Comparison of ENCODE assay signal across 8 cellular contexts in the genomic region with DNA sequence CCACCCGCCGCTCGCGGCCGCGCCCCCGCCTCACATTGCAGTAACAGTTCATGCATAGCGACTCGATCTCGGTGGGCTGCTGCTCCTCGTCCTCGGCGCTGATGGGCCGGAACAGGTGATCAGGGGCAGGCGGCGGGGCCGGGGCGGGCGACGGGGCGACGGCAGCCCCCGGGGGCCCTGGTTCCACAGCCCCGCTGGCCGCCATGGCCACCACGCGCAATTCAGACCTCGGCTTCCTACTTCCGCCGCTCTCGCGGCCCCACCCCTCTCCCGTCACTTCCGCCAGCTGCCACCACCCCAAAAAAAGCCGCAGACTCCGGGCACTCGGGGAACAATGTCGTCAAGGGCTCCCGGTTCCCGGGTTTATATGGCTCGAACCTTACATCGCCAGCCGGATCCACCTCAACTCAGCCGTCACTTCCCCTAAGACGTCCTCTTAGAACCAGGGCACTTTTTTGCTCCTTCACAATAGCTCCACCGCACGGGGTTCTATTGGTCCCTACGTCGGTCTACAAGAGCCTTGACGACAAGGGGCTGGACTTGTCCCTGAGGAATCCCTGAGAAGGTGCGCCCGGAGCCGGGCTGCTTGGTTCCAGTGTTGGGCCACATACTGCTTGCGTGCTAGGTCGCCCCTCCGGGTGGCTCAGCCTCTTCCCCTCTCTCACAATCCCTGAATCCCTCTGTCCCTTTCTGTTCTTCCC. TPM values are rescaled to one million over a fixed set of nuclear protein-coding genes. Genes with fewer than 3 reads are reported as not detected.
DNase-seq lines count a peak whose midpoint lies in the region; ATAC-seq, FAIRE-seq and TF ChIP-seq lines count a peak whose summit lies in the region.

A gene with protein sequence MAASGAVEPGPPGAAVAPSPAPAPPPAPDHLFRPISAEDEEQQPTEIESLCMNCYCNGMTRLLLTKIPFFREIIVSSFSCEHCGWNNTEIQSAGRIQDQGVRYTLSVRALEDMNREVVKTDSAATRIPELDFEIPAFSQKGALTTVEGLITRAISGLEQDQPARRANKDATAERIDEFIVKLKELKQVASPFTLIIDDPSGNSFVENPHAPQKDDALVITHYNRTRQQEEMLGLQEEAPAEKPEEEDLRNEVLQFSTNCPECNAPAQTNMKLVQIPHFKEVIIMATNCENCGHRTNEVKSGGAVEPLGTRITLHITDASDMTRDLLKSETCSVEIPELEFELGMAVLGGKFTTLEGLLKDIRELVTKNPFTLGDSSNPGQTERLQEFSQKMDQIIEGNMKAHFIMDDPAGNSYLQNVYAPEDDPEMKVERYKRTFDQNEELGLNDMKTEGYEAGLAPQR (minus strand): TSS at position 238 of the 701 bp plus-strand sequence. CDS start 33 bp downstream, at position 205.

- peak within 1 kb of the TSS; percentile 91 for H3K9ac ChIP-seq in smooth muscle cell (ENCODE audit: low read depth)

- H3K27ac Mint-ChIP-seq in activated B cell treated with CpG ODN at 0.5 μM for 24 hours (peak within 1 kb of the TSS; percentile 95), immature natural killer cell (peak within 1 kb of the TSS; percentile 96 to 99 (median 98))

- H3K36me3 ChIP-seq in bronchial epithelial cell (ENCODE audit: control insufficient read depth, insufficient read depth, low read length) = peaks cover 20% of the 10 kb centered on the region
- peaks cover under 1% of the 10 kb centered on the region for H3K36me3 ChIP-seq in smooth muscle cell (ENCODE audit: low read depth)

- H3K27me3 ChIP-seq in bronchial epithelial cell (ENCODE audit: control insufficient read depth, insufficient read depth, low read length) = no peaks in the 10 kb centered on the region
- no peaks in the 10 kb centered on the region for H3K27me3 ChIP-seq in smooth muscle cell (ENCODE audit: low read depth)

- TF ChIP-seq CTCF in 22Rv1 (IDR thresholded peaks at IDR 0.05) (no peak), activated B cell treated with CpG ODN at 0.5 μM for 24 hours (IDR thresholded peaks at IDR 0.05) (no peak), bronchial epithelial cell (IDR thresholded peaks at IDR 0.05; ENCODE audit: insufficient read depth, low read length, severe bottlenecking) (no peak), smooth muscle cell (IDR thresholded peaks at IDR 0.05; ENCODE audit: borderline replicate concordance, insufficient read depth, poor library complexity, severe bottlenecking) (no peak)

- H3K4me2 ChIP-seq in smooth muscle cell = peak within 1 kb of the TSS; percentile 98

- FAIRE-seq in bronchial epithelial cell (lab: Jason Lieb, UNC) = no peak

- peak; percentile 76 for DNase-seq in NCI-H2196 (lab: John Stamatoyannopoulos, UW; ENCODE audit: unreplicated experiment)
- peak; percentile 81 for DNase-seq in activated B cell treated with CpG ODN at 0.5 μM for 24 hours
- peak; percentile 48 for DNase-seq in bronchial epithelial cell (ENCODE audit: low read depth)
- DNase-seq in immature natural killer cell = peak; percentile 86 to 87 (median 87)
- peak; percentile 37 for DNase-seq in smooth muscle cell (lab: John Stamatoyannopoulos, UW; ENCODE audit: unreplicated experiment)

- no peaks in the 10 kb centered on the region for H3K9me3 Mint-ChIP-seq in activated B cell treated with CpG ODN at 0.5 μM for 24 hours
- H3K9me3 Mint-ChIP-seq in immature natural killer cell = no peaks in the 10 kb centered on the region

- H4K20me1 ChIP-seq in smooth muscle cell (ENCODE audit: low read depth) = no peaks in the 10 kb centered on the region

- H3K4me1 Mint-ChIP-seq in activated B cell treated with CpG ODN at 0.5 μM for 24 hours = peaks cover 33% of the 10 kb centered on the region
- H3K4me1 Mint-ChIP-seq in immature natural killer cell = peaks cover 33 to 40% of the 10 kb centered on the region in 2 donors

- H3K36me3 Mint-ChIP-seq in activated B cell treated with CpG ODN at 0.5 μM for 24 hours (ENCODE audit: low read depth) (peaks cover 49% of the 10 kb centered on the region), immature natural killer cell (peaks cover 12 to 29% (median 17%) of the 10 kb centered on the region in 3 donors)

- ATAC-seq in GM18511 (IDR thresholded peaks at IDR 0.05; ENCODE audit: unreplicated experiment) (peak; percentile 94), HG03025 (IDR thresholded peaks at IDR 0.05; ENCODE audit: low FRiP score, unreplicated experiment) (peak; percentile 78), activated B cell treated with CpG ODN at 0.5 μM for 24 hours (ENCODE audit: low read depth) (peak; percentile 81)

- no peaks in the 10 kb centered on the region for H3F3A ChIP-seq in smooth muscle cell (ENCODE audit: low read depth)

- intact Hi-C loops in activated B cell treated with CpG ODN at 0.5 μM for 24 hours (cut with micrococcal nuclease) = loop anchor here (1.0 to 5.0 kb wide), 3 partner anchors 15 to 309 kb away; a partner anchor contains a TSS

- peak within 1 kb of the TSS; percentile 95 for H2AFZ ChIP-seq in smooth muscle cell (ENCODE audit: low read depth)

- H3K4me3 ChIP-seq in bronchial epithelial cell (ENCODE audit: low read depth, low read length) (peak within 1 kb of the TSS; percentile 86), smooth muscle cell (peak within 1 kb of the TSS; percentile 92)

- peak within 1 kb of the TSS; percentile 98 for H3K4me3 Mint-ChIP-seq in activated B cell treated with CpG ODN at 0.5 μM for 24 hours
- H3K4me3 Mint-ChIP-seq in immature natural killer cell = peak within 1 kb of the TSS; percentile 91 to 99 (median 98)

- CTCF ChIA-PET in activated B cell treated with CpG ODN at 0.5 μM for 24 hours (lab: Charles Lee) = interaction anchor here (0.7 to 3.7 kb wide), 4 partner anchors 9 to 318 kb away, joined by 3 to 38 read pairs (median 6); no protein-coding TSS in a partner anchor

- peaks cover 12% of the 10 kb centered on the region for H3K4me1 ChIP-seq in smooth muscle cell (ENCODE audit: low read depth)

- H3K79me2 ChIP-seq in smooth muscle cell (ENCODE audit: low read depth) = peaks cover 13% of the 10 kb centered on the region

- peaks cover 4% of the 10 kb centered on the region for H3K27me3 Mint-ChIP-seq in activated B cell treated with CpG ODN at 0.5 μM for 24 hours
- H3K27me3 Mint-ChIP-seq in immature natural killer cell (ENCODE audit: low read depth in 3 of 3) = peaks cover 9 to 12% (median 9%) of the 10 kb centered on the region in 3 donors

- WGBS in smooth muscle cell (ENCODE audit: low lambda C conversion rate) = 2% methylated on average over 48 of the region's 56 CpGs

- H3K27ac ChIP-seq in 22Rv1 = peak within 1 kb of the TSS; percentile 59
- H3K27ac ChIP-seq in smooth muscle cell (ENCODE audit: low read depth) = peak within 1 kb of the TSS; percentile 71

- POLR2A ChIA-PET in activated B cell treated with CpG ODN at 0.5 μM for 24 hours (lab: Charles Lee) = interaction anchor here (0.6 to 3.1 kb wide), 10 partner anchors 9 to 442 kb away, joined by 3 to 52 read pairs (median 6); a partner anchor contains a TSS

- H3K9me3 ChIP-seq in smooth muscle cell (replicated peaks; ENCODE audit: low read depth) = no peaks in the 10 kb centered on the region

RNA-seq across cellular contexts. Expression of the gene that starts here (rescaled TPM):
- 69.0 and 78.7 TPM in 2 replicates for total RNA-seq in activated B cell treated with CpG ODN at 0.5 μM for 24 hours
- total RNA-seq in bronchial epithelial cell = 50.1 and 74.2 TPM in 2 replicates
- 10 to 100 TPM; 27.8 to 34.3 (median 31.5) TPM for polyA plus RNA-seq in immature natural killer cell
- 26.2 and 34.8 TPM in 2 replicates for total RNA-seq in smooth muscle cell
- polyA plus RNA-seq in smooth muscle cell = 34.2 and 48.5 TPM in 2 replicates

Comparison
In these comparisons a context has a peak if more than half of its experiments do, and no peak if none do; other contexts are left out.
1. Peak in every context shown above with its lines: DNase-seq, ATAC-seq, H3K4me3 ChIP-seq and H3K27ac ChIP-seq.
2. DNase-seq: peak in every context shown above with its lines; median percentile 87 in immature natural killer cell; 81 in activated B cell treated with CpG ODN at 0.5 μM for 24 hours; 76 in NCI-H2196; 48 in bronchial epithelial cell; 37 in smooth muscle cell.